In the genomic region with DNA sequence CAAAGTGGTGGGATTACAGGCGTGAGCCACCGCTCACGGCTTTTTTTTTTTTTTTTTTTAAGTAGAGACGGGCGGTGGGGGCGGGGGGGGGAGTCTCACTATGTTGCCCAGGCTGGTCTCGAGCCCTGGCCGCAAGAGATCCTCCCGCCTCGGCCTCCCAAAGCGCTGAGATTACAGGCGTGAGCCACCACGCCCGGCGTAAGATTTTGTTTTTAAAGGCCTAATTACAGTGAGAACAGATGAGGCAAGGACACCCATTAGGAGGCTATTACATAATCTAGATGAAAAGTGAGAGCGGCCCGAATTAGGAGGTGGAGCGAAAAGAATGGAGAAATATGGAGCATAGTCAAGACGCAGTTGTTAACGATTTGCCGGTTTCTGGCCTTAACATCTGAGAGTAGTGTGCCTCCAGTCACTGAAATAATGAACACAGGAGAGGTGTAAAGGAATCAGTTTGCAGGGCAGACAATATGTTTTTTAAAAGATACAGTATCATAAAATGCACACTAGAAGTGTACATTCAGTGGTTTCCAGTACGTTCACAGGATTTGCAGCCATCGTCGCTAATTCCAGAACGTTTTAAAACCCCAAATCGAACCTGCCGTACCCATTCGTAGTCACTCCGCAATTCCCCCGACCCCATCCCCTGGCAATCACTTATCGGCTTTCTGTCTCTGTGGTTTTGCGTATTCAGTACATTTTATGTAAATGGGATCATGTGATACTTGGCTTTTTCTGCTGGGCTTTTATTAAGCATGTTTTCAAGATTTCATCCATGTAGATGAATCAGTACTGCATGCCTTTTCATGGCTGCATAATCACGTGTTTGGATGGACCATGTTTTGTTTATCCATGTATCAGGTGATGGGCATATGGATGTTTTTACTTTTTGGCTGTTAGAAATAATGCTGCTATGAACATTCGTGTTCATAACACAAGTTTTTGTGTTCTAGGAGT, we compare ENCODE assay signal across 9 cellular contexts. TPM values are rescaled to one million over a fixed set of nuclear protein-coding genes. Genes with fewer than 3 reads are reported as not detected.
DNase-seq lines count a peak whose midpoint lies in the region; ATAC-seq, FAIRE-seq and TF ChIP-seq lines count a peak whose summit lies in the region.
"Had no signal": no experiment of that assay in that cellular context is flagged by ENCODE, and none has a peak within 500 bp of the region (broad histone marks: within the 10 kb centered on the region; RNA-seq: fewer than 3 reads in every experiment).

No MANE protein-coding gene starts in this region.

- 83% methylated on average over 31 of the region's 34 CpGs for WGBS in A549 (ENCODE audit: missing lambda C conversion rate)

- peaks cover 14% of the 10 kb centered on the region for H3K4me1 ChIP-seq in A549
- H3K4me1 ChIP-seq: parathyroid adenoma had no signal

- peak overlapping the region; percentile 87 to 96; a peak in 4 of 6 replicates for H3K27ac ChIP-seq in A549

- ATAC-seq in A549 = no peak

- H3K9me3 ChIP-seq in A549 = no peaks in the 10 kb centered on the region

- in situ Hi-C loops in astrocyte of the cerebellum (cut with HindIII; ENCODE audit: low sequenced_read_pairs) = loop anchor here (5.0 kb wide), 1 partner anchor 105 kb away; no protein-coding TSS in a partner anchor

- no peak for DNase-seq in A549 (ENCODE audit: low read depth in 1 of 2, low spot score in 1 of 2)
- no peak for DNase-seq in HFF-Myc (ENCODE audit: extremely low read depth, low read depth)
- DNase-seq in astrocyte of the cerebellum (ENCODE audit: low read depth) = no peak
- peak; percentile 49 for DNase-seq in mesenteric fat pad (ENCODE audit: low spot score)
- no peak for DNase-seq in DMS79 treated with DMSO at 0.1 percent for 48 hours (lab: John Stamatoyannopoulos, UW)
- no peak for DNase-seq in NCI-H748 (lab: John Stamatoyannopoulos, UW; ENCODE audit: unreplicated experiment)
- no peak for DNase-seq in A172 (ENCODE audit: low spot score)
- DNase-seq in NCI-H2029 treated with DMSO at 0.1 percent for 48 hours (lab: John Stamatoyannopoulos, UW) = no peak

- no peak for TF ChIP-seq CTCF in A549 (IDR thresholded peaks at IDR 0.05)
- no peak for TF ChIP-seq CTCF in HFF-Myc (IDR thresholded peaks at IDR 0.05; ENCODE audit: low read depth, low read length, missing control alignments)
- no peak for TF ChIP-seq CTCF in astrocyte of the cerebellum (IDR thresholded peaks at IDR 0.05; ENCODE audit: low read depth, low read length, missing control alignments)

- TF ChIP-seq RAD21 in A549 (conservative IDR thresholded peaks at IDR 0.05 in 1 of 2, IDR thresholded peaks at IDR 0.05 in 1 of 2) = no peak

- H3K4me2 ChIP-seq in A549 = peak overlapping the region; percentile 82

- H3K4me3 ChIP-seq in A549 (peak overlapping the region; percentile 90), HFF-Myc (replicated peaks; ENCODE audit: low read depth, low read length) (peak overlapping the region; percentile 74), astrocyte of the cerebellum (ENCODE audit: low read depth, low read length) (peak overlapping the region; percentile 80)

- TF ChIP-seq POLR2A in A549 (IDR thresholded peaks at IDR 0.05; ENCODE audit: low read length) = no peak

- no peak for FAIRE-seq in A549 (lab: Jason Lieb, UNC)

- POLR2A ChIA-PET in A549 (lab: Yijun Ruan, JAX) = interaction anchor here (1.2 kb wide), 1 partner anchor 14 kb away, joined by 4 read pairs; no protein-coding TSS in a partner anchor

- no peak for TF ChIP-seq EP300 in A549 (IDR thresholded peaks at IDR 0.05)

- CTCF ChIA-PET in A549 (lab: Yijun Ruan, JAX) = no interaction called here

TF ChIP-seq in A549, 52 proteins besides CTCF, POLR2A, EP300 and RAD21:
- TF ChIP-seq, protein P1, sequence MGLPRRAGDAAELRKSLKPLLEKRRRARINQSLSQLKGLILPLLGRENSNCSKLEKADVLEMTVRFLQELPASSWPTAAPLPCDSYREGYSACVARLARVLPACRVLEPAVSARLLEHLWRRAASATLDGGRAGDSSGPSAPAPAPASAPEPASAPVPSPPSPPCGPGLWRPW (IDR thresholded peaks at IDR 0.05) = no peak
- TF ChIP-seq, protein P2, sequence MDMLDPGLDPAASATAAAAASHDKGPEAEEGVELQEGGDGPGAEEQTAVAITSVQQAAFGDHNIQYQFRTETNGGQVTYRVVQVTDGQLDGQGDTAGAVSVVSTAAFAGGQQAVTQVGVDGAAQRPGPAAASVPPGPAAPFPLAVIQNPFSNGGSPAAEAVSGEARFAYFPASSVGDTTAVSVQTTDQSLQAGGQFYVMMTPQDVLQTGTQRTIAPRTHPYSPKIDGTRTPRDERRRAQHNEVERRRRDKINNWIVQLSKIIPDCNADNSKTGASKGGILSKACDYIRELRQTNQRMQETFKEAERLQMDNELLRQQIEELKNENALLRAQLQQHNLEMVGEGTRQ (IDR thresholded peaks at IDR 0.05) = no peak
- TF ChIP-seq PHF8 (IDR thresholded peaks at IDR 0.05; ENCODE audit: borderline replicate concordance, low read depth) (no peak), TFCP2L1 (CRISPR knock-in tag; IDR thresholded peaks at IDR 0.05) (no peak), RFX5 (IDR thresholded peaks at IDR 0.05) (no peak), POLR2AphosphoS2 (conservative IDR thresholded peaks at IDR 0.05; ENCODE audit: low read length) (no peak), NPAS2 (CRISPR knock-in tag; IDR thresholded peaks at IDR 0.05; ENCODE audit: borderline replicate concordance) (no peak), ZSCAN20 (CRISPR knock-in tag; IDR thresholded peaks at IDR 0.05) (no peak)
- TF ChIP-seq, protein P3, sequence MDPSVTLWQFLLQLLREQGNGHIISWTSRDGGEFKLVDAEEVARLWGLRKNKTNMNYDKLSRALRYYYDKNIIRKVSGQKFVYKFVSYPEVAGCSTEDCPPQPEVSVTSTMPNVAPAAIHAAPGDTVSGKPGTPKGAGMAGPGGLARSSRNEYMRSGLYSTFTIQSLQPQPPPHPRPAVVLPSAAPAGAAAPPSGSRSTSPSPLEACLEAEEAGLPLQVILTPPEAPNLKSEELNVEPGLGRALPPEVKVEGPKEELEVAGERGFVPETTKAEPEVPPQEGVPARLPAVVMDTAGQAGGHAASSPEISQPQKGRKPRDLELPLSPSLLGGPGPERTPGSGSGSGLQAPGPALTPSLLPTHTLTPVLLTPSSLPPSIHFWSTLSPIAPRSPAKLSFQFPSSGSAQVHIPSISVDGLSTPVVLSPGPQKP (IDR thresholded peaks at IDR 0.05; ENCODE audit: low read depth, low read length) = no peak
- TF ChIP-seq, protein P4, sequence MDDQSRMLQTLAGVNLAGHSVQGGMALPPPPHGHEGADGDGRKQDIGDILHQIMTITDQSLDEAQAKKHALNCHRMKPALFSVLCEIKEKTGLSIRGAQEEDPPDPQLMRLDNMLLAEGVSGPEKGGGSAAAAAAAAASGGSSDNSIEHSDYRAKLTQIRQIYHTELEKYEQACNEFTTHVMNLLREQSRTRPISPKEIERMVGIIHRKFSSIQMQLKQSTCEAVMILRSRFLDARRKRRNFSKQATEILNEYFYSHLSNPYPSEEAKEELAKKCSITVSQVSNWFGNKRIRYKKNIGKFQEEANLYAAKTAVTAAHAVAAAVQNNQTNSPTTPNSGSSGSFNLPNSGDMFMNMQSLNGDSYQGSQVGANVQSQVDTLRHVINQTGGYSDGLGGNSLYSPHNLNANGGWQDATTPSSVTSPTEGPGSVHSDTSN (IDR thresholded peaks at IDR 0.05) = no peak
- TF ChIP-seq, protein P5, sequence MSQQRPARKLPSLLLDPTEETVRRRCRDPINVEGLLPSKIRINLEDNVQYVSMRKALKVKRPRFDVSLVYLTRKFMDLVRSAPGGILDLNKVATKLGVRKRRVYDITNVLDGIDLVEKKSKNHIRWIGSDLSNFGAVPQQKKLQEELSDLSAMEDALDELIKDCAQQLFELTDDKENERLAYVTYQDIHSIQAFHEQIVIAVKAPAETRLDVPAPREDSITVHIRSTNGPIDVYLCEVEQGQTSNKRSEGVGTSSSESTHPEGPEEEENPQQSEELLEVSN (IDR thresholded peaks at IDR 0.05; ENCODE audit: borderline replicate concordance, low read depth) = no peak

RNA-seq across cellular contexts. Expression of a gene that starts 1.4 kb away (rescaled TPM):
- polyA plus RNA-seq in A549 (2011; rRNA removed) = 3.0 and 4.2 TPM in 2 replicates
- 2.1 and 2.7 TPM in 2 replicates for polyA plus RNA-seq in A549 (2012; cell fraction: cytosol; rRNA removed)
- 11.0 and 11.3 TPM in 2 replicates for polyA plus RNA-seq in A549 (2012; cell fraction: nucleus; rRNA removed)
- polyA plus RNA-seq in A549 (2017; fragmentation: RNase III; extraction: RNeasy Plus Mini Kit Qiagen cat#74134 plus additional on column Dnase treatment) = 4.5 to 5.0 TPM (median 4.7 TPM) in 3 replicates
- 5.2 and 6.6 TPM in 2 replicates for polyA minus RNA-seq in A549 (2011; rRNA and poly(A)+ RNA removed)
- total RNA-seq in mesenteric fat pad = 4.4 TPM
- total RNA-seq in A172 (2014; rRNA removed; shearing (Covaris generic)) = 7.0 and 7.4 TPM in 2 replicates

RNA-seq across cellular contexts. Expression of a gene that starts 35.6 kb away (rescaled TPM):
- polyA plus RNA-seq in A549 (2011; rRNA removed) (0.03 and 0.04 TPM in 2 replicates), A549 (2017; fragmentation: RNase III; extraction: RNeasy Plus Mini Kit Qiagen cat#74134 plus additional on column Dnase treatment) (0.03 TPM in 1 of 3 replicates, not detected in the others)
- under 0.01 and 0.01 TPM in 2 replicates for polyA plus RNA-seq in A549 (2012; cell fraction: cytosol; rRNA removed)
- polyA plus RNA-seq in A549 (2012; cell fraction: nucleus; rRNA removed) = 0.02 and 0.05 TPM in 2 replicates
- polyA minus RNA-seq in A549 (2011; rRNA and poly(A)+ RNA removed) = 0.04 TPM in 1 of 2 replicates, not detected in the other
- total RNA-seq in mesenteric fat pad = 1.2 TPM
- 0.03 TPM in 1 of 2 replicates, not detected in the other for total RNA-seq in A172 (2014; rRNA removed; shearing (Covaris generic))

RNA-seq across cellular contexts. Expression of a gene that starts 41.7 kb away (rescaled TPM):
- polyA plus RNA-seq in A549 (2011; rRNA removed) (6.3 and 10.0 TPM in 2 replicates), A549 (2017; fragmentation: RNase III; extraction: RNeasy Plus Mini Kit Qiagen cat#74134 plus additional on column Dnase treatment) (5.4 to 7.5 TPM (median 7.2 TPM) in 3 replicates)
- 7.3 and 9.0 TPM in 2 replicates for polyA plus RNA-seq in A549 (2012; cell fraction: cytosol; rRNA removed)
- 33.3 and 33.9 TPM in 2 replicates for polyA plus RNA-seq in A549 (2012; cell fraction: nucleus; rRNA removed)
- polyA minus RNA-seq in A549 (2011; rRNA and poly(A)+ RNA removed) = 23.8 and 31.2 TPM in 2 replicates
- total RNA-seq in mesenteric fat pad = 4.3 TPM
- 7.8 and 10.5 TPM in 2 replicates for total RNA-seq in A172 (2014; rRNA removed; shearing (Covaris generic))
